23 cellular contexts compared by ENCODE assay signal in genomic region chr11:47071341-47071740, GRCh38.
"Had no signal": no experiment of that assay in that cellular context is flagged by ENCODE, and none has a peak within 500 bp of the region (broad histone marks: within the 10 kb centered on the region; RNA-seq: fewer than 3 reads in every experiment).

No MANE protein-coding gene starts in this region.

- H3K27ac ChIP-seq: colonic mucosa, lower lobe of right lung, neutrophil, right lobe of liver, tibial artery, VCaP had no signal

- H3K4me3 Mint-ChIP-seq: activated CD4-positive, alpha-beta memory T cell treated with anti-CD3 and anti-CD28 coated beads for 36 hours; activated naive CD8-positive, alpha-beta T cell treated with anti-CD3 and anti-CD28 coated beads, Interleukin-2, amount 50 U/mL, for 24 hours; nephron; stimulated activated memory B cell treated with anti-CD40 and anti-IgM and Interleukin-4, amounts not matched to agents 10 μg/mL and 1 μg/mL and 100 μg/mL, for 72 hours; stimulated activated naive CD8-positive, alpha-beta T cell treated with anti-CD3 and anti-CD28 coated beads, Interleukin-15, amount 100 ng/mL, for 72 hours had no signal

- H3K27me3 Mint-ChIP-seq: activated CD4-positive, alpha-beta memory T cell treated with anti-CD3 and anti-CD28 coated beads for 36 hours; activated naive CD8-positive, alpha-beta T cell treated with anti-CD3 and anti-CD28 coated beads, Interleukin-2, amount 50 U/mL, for 24 hours; progenitor cell of endocrine pancreas; stimulated activated memory B cell treated with anti-CD40 and anti-IgM and Interleukin-4, amounts not matched to agents 10 μg/mL and 1 μg/mL and 100 μg/mL, for 72 hours; stimulated activated naive CD8-positive, alpha-beta T cell treated with anti-CD3 and anti-CD28 coated beads, Interleukin-15, amount 100 ng/mL, for 72 hours had no signal

- H3K27me3 ChIP-seq: colonic mucosa, neutrophil, right lobe of liver, tibial artery had no signal

- H3K27ac Mint-ChIP-seq: activated CD4-positive, alpha-beta memory T cell treated with anti-CD3 and anti-CD28 coated beads for 36 hours; activated naive CD8-positive, alpha-beta T cell treated with anti-CD3 and anti-CD28 coated beads, Interleukin-2, amount 50 U/mL, for 24 hours; progenitor cell of endocrine pancreas; stimulated activated memory B cell treated with anti-CD40 and anti-IgM and Interleukin-4, amounts not matched to agents 10 μg/mL and 1 μg/mL and 100 μg/mL, for 72 hours; stimulated activated naive CD8-positive, alpha-beta T cell treated with anti-CD3 and anti-CD28 coated beads, Interleukin-15, amount 100 ng/mL, for 72 hours had no signal

- H3K4me3 ChIP-seq: colonic mucosa, lower lobe of right lung, right lobe of liver, skin epidermis, tibial artery had no signal

- H3K36me3 Mint-ChIP-seq: activated CD4-positive, alpha-beta memory T cell treated with anti-CD3 and anti-CD28 coated beads for 36 hours had no signal

- H3K4me1 Mint-ChIP-seq: activated naive CD8-positive, alpha-beta T cell treated with anti-CD3 and anti-CD28 coated beads, Interleukin-2, amount 50 U/mL, for 24 hours; stimulated activated memory B cell treated with anti-CD40 and anti-IgM and Interleukin-4, amounts not matched to agents 10 μg/mL and 1 μg/mL and 100 μg/mL, for 72 hours; stimulated activated naive CD8-positive, alpha-beta T cell treated with anti-CD3 and anti-CD28 coated beads, Interleukin-15, amount 100 ng/mL, for 72 hours had no signal

- H3K36me3 ChIP-seq: colonic mucosa, lower lobe of right lung, neutrophil, right lobe of liver, tibial artery had no signal

- H3K4me1 ChIP-seq: colonic mucosa, lower lobe of right lung, right lobe of liver, tibial artery had no signal

- DNase-seq: activated CD4-positive, alpha-beta memory T cell treated with anti-CD3 and anti-CD28 coated beads for 36 hours; activated CD4-positive, alpha-beta T cell treated with anti-CD3 and anti-CD28 coated beads for 48 hours; activated CD8-positive, alpha-beta memory T cell treated with anti-CD3 and anti-CD28 coated beads, Interleukin-2, amount 50 U/mL, for 4 hours; activated gamma-delta T cell treated with Interleukin-2 at 50 U/mL for 16 hours; activated naive CD4-positive, alpha-beta T cell treated with anti-CD3 and anti-CD28 coated beads, Interleukin-2, amount 50 U/mL, for 16 hours; activated naive CD8-positive, alpha-beta T cell treated with anti-CD3 and anti-CD28 coated beads, Interleukin-2, amount 50 U/mL, for 24 hours; activated T-cell treated with anti-CD3 and anti-CD28 coated beads, Interleukin-2, amount 50 U/mL, for 1 hour; colonic mucosa; effector memory CD4-positive, alpha-beta T cell; kidney glomerular epithelial cell; lower lobe of right lung; right lobe of liver; stimulated activated CD4-positive, alpha-beta T cell treated with anti-CD3 and anti-CD28 coated beads, Interleukin-4, amount 100 ng/mL, for 4 hours; stimulated activated CD8-positive, alpha-beta memory T cell treated with anti-CD3 and anti-CD28 coated beads, Interleukin-4, amount 100 ng/mL, for 48 hours; stimulated activated naive CD8-positive, alpha-beta T cell treated with anti-CD3 and anti-CD28 coated beads, Interleukin-15, amount 100 ng/mL, for 72 hours; T-helper 2 cell; tibial artery had no signal

- H3K9me3 ChIP-seq: colonic mucosa, lower lobe of right lung, neutrophil, right lobe of liver, tibial artery had no signal

- H3K9me3 Mint-ChIP-seq: activated CD4-positive, alpha-beta memory T cell treated with anti-CD3 and anti-CD28 coated beads for 36 hours; activated naive CD8-positive, alpha-beta T cell treated with anti-CD3 and anti-CD28 coated beads, Interleukin-2, amount 50 U/mL, for 24 hours; nephron; stimulated activated memory B cell treated with anti-CD40 and anti-IgM and Interleukin-4, amounts not matched to agents 10 μg/mL and 1 μg/mL and 100 μg/mL, for 72 hours; stimulated activated naive CD8-positive, alpha-beta T cell treated with anti-CD3 and anti-CD28 coated beads, Interleukin-15, amount 100 ng/mL, for 72 hours had no signal
